8 cellular contexts compared by ENCODE assay signal in genomic region chr10:84424731-84425165, GRCh38.
A peak's percentile ranks its signal among the peaks of the same experiment; 100 is the strongest.
DNase-seq lines count a peak whose midpoint lies in the region; ATAC-seq and TF ChIP-seq lines count a peak whose summit lies in the region.

No MANE protein-coding gene starts in this region.

- H3K27me3 Mint-ChIP-seq in CD8-positive, alpha-beta T cell (ENCODE audit: low read depth), result no peaks in the 10 kb centered on the region

- CTCF ChIA-PET in CD8-positive, alpha-beta T cell (lab: Charles Lee), result interaction anchor here (1.3 kb wide), 2 partner anchors 12 to 113 kb away, joined by 3 to 6 read pairs; no protein-coding TSS in a partner anchor

- intact Hi-C loops in CD8-positive, alpha-beta T cell (cut with DNase I, micrococcal nuclease), result loop anchor here in 1 of 2 experiments (2.0 to 5.0 kb wide), 2 partner anchors 14 to 43 kb away; no protein-coding TSS in a partner anchor

- H3K27me3 ChIP-seq in CD8-positive, alpha-beta T cell (ENCODE audit: insufficient read depth, low read length), result no peaks in the 10 kb centered on the region
- no peaks in the 10 kb centered on the region for H3K27me3 ChIP-seq in thoracic aorta (replicated peaks; ENCODE audit: insufficient read depth)

- in situ Hi-C loops in GM13976 (cut with MboI; ENCODE audit: low sequenced_read_pairs, unreplicated experiment), result no loop called here

- peak overlapping the region; percentile 3 for H3K27ac ChIP-seq in CD8-positive, alpha-beta T cell (ENCODE audit: low read depth, low read length)
- H3K27ac ChIP-seq in mesodermal cell (ENCODE audit: low read depth, low read length, severe bottlenecking) (peak overlapping the region; percentile 96), thoracic aorta (peak overlapping the region; percentile 74 to 93)

- WGBS in mesodermal cell (ENCODE audit: insufficient coverage in 2 of 2), 2 experiments, result 29 to 37% methylated on average over 2 to 3 of the region's 3 CpGs

- no peaks in the 10 kb centered on the region for H3K9me3 ChIP-seq in CD8-positive, alpha-beta T cell (ENCODE audit: low read length)
- H3K9me3 ChIP-seq in mesodermal cell (ENCODE audit: control insufficient read depth, low read length) (no peaks in the 10 kb centered on the region), thoracic aorta (no peaks in the 10 kb centered on the region)

- H3K4me3 Mint-ChIP-seq in CD8-positive, alpha-beta T cell, result peak overlapping the region; percentile 33

- peaks cover 73% of the 10 kb centered on the region for H3K4me1 Mint-ChIP-seq in CD8-positive, alpha-beta T cell (ENCODE audit: low read depth)

- H3K4me1 ChIP-seq in CD8-positive, alpha-beta T cell (ENCODE audit: insufficient read depth, low read length), result peaks cover 30% of the 10 kb centered on the region
- H3K4me1 ChIP-seq in mesodermal cell (ENCODE audit: control insufficient read depth, insufficient read depth, low read length, poor library complexity, severe bottlenecking) (peaks cover 33% of the 10 kb centered on the region), thoracic aorta (ENCODE audit: control insufficient read depth in 1 of 2, low read depth in 2 of 2) (peaks cover 30 to 31% of the 10 kb centered on the region in 2 donors)

- peaks cover 70% of the 10 kb centered on the region for H3K36me3 Mint-ChIP-seq in CD8-positive, alpha-beta T cell

- POLR2A ChIA-PET in CD8-positive, alpha-beta T cell (lab: Charles Lee), result no interaction called here

- H3K27ac Mint-ChIP-seq in CD8-positive, alpha-beta T cell, result peak overlapping the region; percentile 88

- no peak for TF ChIP-seq CTCF in CD8-positive, alpha-beta T cell (IDR thresholded peaks at IDR 0.05)
- TF ChIP-seq CTCF in HFF-Myc (IDR thresholded peaks at IDR 0.05; ENCODE audit: low read depth, low read length, missing control alignments) (no peak), thoracic aorta (IDR thresholded peaks at IDR 0.05) (no peak), GM13976 (IDR thresholded peaks at IDR 0.05; ENCODE audit: borderline replicate concordance, control extremely low read depth, extremely low read depth, insufficient read depth, missing control alignments) (no peak)

- peak in 1 of 7 experiments; percentile 23 for DNase-seq in CD8-positive, alpha-beta T cell
- DNase-seq in HFF-Myc (ENCODE audit: extremely low read depth, low read depth) (peak; percentile 63), SW480 (ENCODE audit: low spot score) (peak; percentile 78), epidermal melanocyte (ENCODE audit: insufficient read length, low spot score) (peak; percentile 54), thoracic aorta (ENCODE audit: low spot score) (peak; percentile 67), GM13976 (ENCODE audit: low spot score) (no peak), SK-N-DZ (ENCODE audit: low spot score) (no peak)

- ATAC-seq in CD8-positive, alpha-beta T cell, result peak; percentile 80
- peak; percentile 99 for ATAC-seq in thoracic aorta (ENCODE audit: insufficient number of reproducible peaks, low FRiP score, low read depth)

- H3K36me3 ChIP-seq in CD8-positive, alpha-beta T cell (ENCODE audit: insufficient read depth, low read length), result peaks cover 9% of the 10 kb centered on the region
- H3K36me3 ChIP-seq in mesodermal cell (ENCODE audit: control insufficient read depth, insufficient read depth, low read length) (peaks cover 44% of the 10 kb centered on the region), thoracic aorta (no peaks in the 10 kb centered on the region)

- H3K4me3 ChIP-seq in CD8-positive, alpha-beta T cell (ENCODE audit: low read depth, low read length), result no peak overlapping the region
- H3K4me3 ChIP-seq in HFF-Myc (replicated peaks; ENCODE audit: low read depth, low read length), result peak overlapping the region; percentile 18
- peak overlapping the region; percentile 21 for H3K4me3 ChIP-seq in mesodermal cell (ENCODE audit: extremely low read depth, insufficient read depth, low read length, poor library complexity, severe bottlenecking)
- H3K4me3 ChIP-seq in thoracic aorta, result peak overlapping the region; percentile 69

- H3K9me3 Mint-ChIP-seq in CD8-positive, alpha-beta T cell, result peaks cover 12% of the 10 kb centered on the region

Comparison
In these comparisons a context has a peak if more than half of its experiments do, and no peak if none do; other contexts are left out.
1. DNase-seq: peak in HFF-Myc (single experiment), SW480 (single experiment), epidermal melanocyte (single experiment) and thoracic aorta (single experiment); none in GM13976 (single experiment) and SK-N-DZ (single experiment).
2. H3K27ac ChIP-seq: peak in every context shown above with its lines; median percentile 96 in mesodermal cell; 84 in thoracic aorta; 3 in CD8-positive, alpha-beta T cell.